11 cellular contexts compared by ENCODE assay signal in genomic region chr15:67076147-67076843, GRCh38. TPM values are rescaled to one million over a fixed set of nuclear protein-coding genes. Genes with fewer than 3 reads are reported as not detected.
DNase-seq lines count a peak whose midpoint lies in the region; FAIRE-seq and TF ChIP-seq lines count a peak whose summit lies in the region.
"Had no signal": no experiment of that assay in that cellular context is flagged by ENCODE, and none has a peak within 500 bp of the region (broad histone marks: within the 10 kb centered on the region; RNA-seq: fewer than 3 reads in every experiment).

No MANE protein-coding gene starts in this region.

- FAIRE-seq in bronchial epithelial cell (lab: Jason Lieb, UNC): no peak
- FAIRE-seq: A204.1 had no signal

- peaks cover 31% of the 10 kb centered on the region for H3K4me1 ChIP-seq in smooth muscle cell (ENCODE audit: low read depth)

- peaks cover 84% of the 10 kb centered on the region for H3K4me1 Mint-ChIP-seq in T-helper 1 cell treated with Interleukin-12 subunit alpha and Interleukin-12 subunit beta and Interleukin-4 antibody, amounts not matched to agents 30 μg/mL and 1 μg/mL, for 36 hours (ENCODE audit: low read depth)

- H3K36me3 Mint-ChIP-seq in T-helper 1 cell treated with Interleukin-12 subunit alpha and Interleukin-12 subunit beta and Interleukin-4 antibody, amounts not matched to agents 30 μg/mL and 1 μg/mL, for 36 hours (ENCODE audit: low read depth): peaks cover 65% of the 10 kb centered on the region

- peak overlapping the region; percentile 38 for H3K4me2 ChIP-seq in smooth muscle cell

- H3K9me3 Mint-ChIP-seq in T-helper 1 cell treated with Interleukin-12 subunit alpha and Interleukin-12 subunit beta and Interleukin-4 antibody, amounts not matched to agents 30 μg/mL and 1 μg/mL, for 36 hours: no peaks in the 10 kb centered on the region

- H3K79me2 ChIP-seq in smooth muscle cell (ENCODE audit: low read depth): peaks cover 91% of the 10 kb centered on the region

- peak overlapping the region; percentile 86 for H3K27ac ChIP-seq in smooth muscle cell (ENCODE audit: low read depth)
- H3K27ac ChIP-seq: parathyroid adenoma, VCaP had no signal

- H3K27me3 ChIP-seq in bronchial epithelial cell (ENCODE audit: control insufficient read depth, insufficient read depth, low read length) (no peaks in the 10 kb centered on the region), smooth muscle cell (ENCODE audit: low read depth) (no peaks in the 10 kb centered on the region)

- H3K27me3 Mint-ChIP-seq in T-helper 1 cell treated with Interleukin-12 subunit alpha and Interleukin-12 subunit beta and Interleukin-4 antibody, amounts not matched to agents 30 μg/mL and 1 μg/mL, for 36 hours (ENCODE audit: low read depth): no peaks in the 10 kb centered on the region

- peak overlapping the region; percentile 91 for H3K27ac Mint-ChIP-seq in T-helper 1 cell treated with Interleukin-12 subunit alpha and Interleukin-12 subunit beta and Interleukin-4 antibody, amounts not matched to agents 30 μg/mL and 1 μg/mL, for 36 hours

- no peaks in the 10 kb centered on the region for H3K9me3 ChIP-seq in smooth muscle cell (replicated peaks; ENCODE audit: low read depth)

- H3K9ac ChIP-seq in smooth muscle cell (ENCODE audit: low read depth): peak overlapping the region; percentile 54
- H3K9ac ChIP-seq: parathyroid adenoma had no signal

- H3K36me3 ChIP-seq in bronchial epithelial cell (ENCODE audit: control insufficient read depth, insufficient read depth, low read length): peaks cover 9% of the 10 kb centered on the region
- H3K36me3 ChIP-seq in smooth muscle cell (ENCODE audit: low read depth): no peaks in the 10 kb centered on the region

- no peak for TF ChIP-seq CTCF in bronchial epithelial cell (IDR thresholded peaks at IDR 0.05; ENCODE audit: insufficient read depth, low read length, severe bottlenecking)
- TF ChIP-seq CTCF in smooth muscle cell (IDR thresholded peaks at IDR 0.05; ENCODE audit: borderline replicate concordance, insufficient read depth, poor library complexity, severe bottlenecking): no peak

- H3K4me3 ChIP-seq in bronchial epithelial cell (ENCODE audit: low read depth, low read length) (no peak overlapping the region), smooth muscle cell (no peak overlapping the region)

- no peak overlapping the region for H2AFZ ChIP-seq in smooth muscle cell (ENCODE audit: low read depth)
- H2AFZ ChIP-seq: parathyroid adenoma had no signal

- peaks cover 18% of the 10 kb centered on the region for H3F3A ChIP-seq in smooth muscle cell (ENCODE audit: low read depth)

- DNase-seq in T-helper 1 cell (no peak), MV-4-11 (lab: John Stamatoyannopoulos, UW) (peak; percentile 24), bronchial epithelial cell (ENCODE audit: low read depth) (peak; percentile 90), smooth muscle cell (lab: John Stamatoyannopoulos, UW; ENCODE audit: unreplicated experiment) (no peak), nucleus accumbens (lab: John Stamatoyannopoulos, UW) (no peak), middle frontal gyrus (ENCODE audit: extremely low spot score, low spot score) (no peak), amygdala (lab: John Stamatoyannopoulos, UW) (no peak)

- 27% methylated on average over 13 of the region's 13 CpGs for WGBS in smooth muscle cell (ENCODE audit: low lambda C conversion rate)

- H4K20me1 ChIP-seq in smooth muscle cell (ENCODE audit: low read depth): peaks cover 84% of the 10 kb centered on the region

- peak overlapping the region; percentile 70 for H3K4me3 Mint-ChIP-seq in T-helper 1 cell treated with Interleukin-12 subunit alpha and Interleukin-12 subunit beta and Interleukin-4 antibody, amounts not matched to agents 30 μg/mL and 1 μg/mL, for 36 hours

RNA-seq across cellular contexts. Expression of gene SMAD3, which starts 10.9 kb away (rescaled TPM):
- total RNA-seq in bronchial epithelial cell (9.5 and 14.1 TPM in 2 replicates), smooth muscle cell (21.9 and 25.9 TPM in 2 replicates)
- 20.2 and 27.7 TPM in 2 replicates for polyA plus RNA-seq in smooth muscle cell

Comparison
In these comparisons a context has a peak if more than half of its experiments do, and no peak if none do; other contexts are left out.
1. DNase-seq: peak in MV-4-11 (single experiment) and bronchial epithelial cell (single experiment); none in T-helper 1 cell (0 of 5), smooth muscle cell (single experiment), nucleus accumbens (0 of 56), middle frontal gyrus (single experiment) and amygdala (0 of 56).